In genomic region chr9:134670042-134670525, GRCh38 we compare ENCODE assay signal across 11 cellular contexts. TPM values are rescaled to one million over a fixed set of nuclear protein-coding genes. Genes with fewer than 3 reads are reported as not detected.
DNase-seq lines count a peak whose midpoint lies in the region; ATAC-seq and TF ChIP-seq lines count a peak whose summit lies in the region.
"Had no signal": no experiment of that assay in that cellular context is flagged by ENCODE, and none has a peak within 500 bp of the region (broad histone marks: within the 10 kb centered on the region; RNA-seq: fewer than 3 reads in every experiment).

No MANE protein-coding gene starts in this region.

- no peak for TF ChIP-seq RAD21 in SK-N-SH (IDR thresholded peaks at IDR 0.05; ENCODE audit: low read length)

- TF ChIP-seq CTCF in SK-N-SH (IDR thresholded peaks at IDR 0.05) = no peak
- TF ChIP-seq CTCF in foreskin fibroblast (IDR thresholded peaks at IDR 0.05; ENCODE audit: low read depth, low read length) = no peak

- H3K4me3 ChIP-seq in SK-N-SH (ENCODE audit: low read depth in 2 of 2, low read length in 1 of 2) = no peak overlapping the region
- no peak overlapping the region for H3K4me3 ChIP-seq in foreskin fibroblast (ENCODE audit: low read depth in 1 of 2, low read length in 2 of 2)

- H3F3A ChIP-seq in SK-N-SH (replicated peaks; ENCODE audit: insufficient read depth) = peaks cover 57% of the 10 kb centered on the region

- H3K4me3 Mint-ChIP-seq in activated T-cell treated with anti-CD3 and anti-CD28 coated beads, Interleukin-2, amount 50 U/mL, for 4 hours = no peak overlapping the region

- H3K27ac ChIP-seq in SK-N-SH (ENCODE audit: low read depth in 2 of 2, low read length in 1 of 2) = peak overlapping the region; percentile 67 to 72; a peak in 3 of 4 replicates
- H3K27ac ChIP-seq: neutrophil had no signal

- H3K27me3 ChIP-seq in SK-N-SH (ENCODE audit: insufficient read depth) = no peaks in the 10 kb centered on the region

- WGBS in SK-N-SH (ENCODE audit: low lambda C conversion rate) = 27% methylated on average over 6 of the region's 6 CpGs

- peaks cover 2 to 52% of the 10 kb centered on the region in 2 experiments for H3K36me3 ChIP-seq in SK-N-SH (replicated peaks in 1 of 2; ENCODE audit: control insufficient read depth in 1 of 2, insufficient read depth in 2 of 2, low read length in 1 of 2)
- H3K36me3 ChIP-seq: neutrophil had no signal

- no peaks in the 10 kb centered on the region for H3K36me3 Mint-ChIP-seq in activated T-cell treated with anti-CD3 and anti-CD28 coated beads, Interleukin-2, amount 50 U/mL, for 4 hours (ENCODE audit: insufficient read depth)
- H3K36me3 Mint-ChIP-seq in activated naive CD4-positive, alpha-beta T cell treated with anti-CD3 and anti-CD28 coated beads, Interleukin-2, amount 50 U/mL, for 72 hours = no peaks in the 10 kb centered on the region

- no peaks in the 10 kb centered on the region for H3K4me1 Mint-ChIP-seq in activated T-cell treated with anti-CD3 and anti-CD28 coated beads, Interleukin-2, amount 50 U/mL, for 4 hours (ENCODE audit: low read depth)

- CTCF ChIA-PET in SK-N-SH (lab: Yijun Ruan, JAX) = interaction anchor here (0.8 to 3.0 kb wide), 6 partner anchors 16 to 227 kb away, joined by 3 to 14 read pairs (median 4); no protein-coding TSS in a partner anchor

- ATAC-seq in HG03565 (IDR thresholded peaks at IDR 0.05; ENCODE audit: unreplicated experiment) = no peak
- ATAC-seq in activated T-cell treated with anti-CD3 and anti-CD28 coated beads, Interleukin-2, amount 50 U/mL, for 4 hours = no peak
- no peak for ATAC-seq in activated naive CD4-positive, alpha-beta T cell treated with anti-CD3 and anti-CD28 coated beads, Interleukin-2, amount 50 U/mL, for 72 hours

- POLR2A ChIA-PET in SK-N-SH (lab: Yijun Ruan, JAX) = no interaction called here

- no peak overlapping the region for H2AFZ ChIP-seq in SK-N-SH (ENCODE audit: low read depth)

- peaks cover 97% of the 10 kb centered on the region for H3K79me2 ChIP-seq in SK-N-SH (ENCODE audit: insufficient read depth)

- DNase-seq in EL (peak; percentile 97), SK-N-SH (no peak), foreskin fibroblast (peak; percentile 76 to 86), smooth muscle cell of the brain vasculature (ENCODE audit: low read depth, low spot score) (peak; percentile 70)
- no peak for DNase-seq in stimulated activated CD4-positive, alpha-beta T cell treated with anti-CD3 and anti-CD28 coated beads, Interleukin-2, amount 100 ng/mL, for 48 hours
- DNase-seq in activated T-cell treated with anti-CD3 and anti-CD28 coated beads, Interleukin-2, amount 50 U/mL, for 4 hours = no peak
- no peak for DNase-seq in activated naive CD4-positive, alpha-beta T cell treated with anti-CD3 and anti-CD28 coated beads, Interleukin-2, amount 50 U/mL, for 72 hours (ENCODE audit: low spot score in 2 of 2)
- DNase-seq: NCI-H1436, T-helper 2 cell had no signal

- H3K4me1 ChIP-seq in SK-N-SH (ENCODE audit: control insufficient read depth in 1 of 2, insufficient read depth in 2 of 2, low read depth in 1 of 2, low read length in 1 of 2) = peaks cover 7 to 38% of the 10 kb centered on the region in 2 experiments; a peak in 3 of 4 replicates

- peak in 1 of 2 experiments; percentile 80; a peak in 2 of 4 replicates for TF ChIP-seq EP300 in SK-N-SH (IDR thresholded peaks at IDR 0.05; ENCODE audit: borderline replicate concordance in 1 of 2, low read depth in 1 of 2, low read length in 1 of 2)

- no peak overlapping the region; the same call in 1 of the 2 replicates for H3K9ac ChIP-seq in SK-N-SH

- no peak overlapping the region for H3K27ac Mint-ChIP-seq in activated naive CD4-positive, alpha-beta T cell treated with anti-CD3 and anti-CD28 coated beads, Interleukin-2, amount 50 U/mL, for 72 hours

- H3K4me2 ChIP-seq in SK-N-SH = peak overlapping the region; percentile 70

- H3K9me2 ChIP-seq in SK-N-SH = no peaks in the 10 kb centered on the region

- H3K9me3 ChIP-seq in SK-N-SH = peaks cover 7% of the 10 kb centered on the region; the same call in 1 of the 2 replicates
- H3K9me3 ChIP-seq: neutrophil had no signal

- H4K20me1 ChIP-seq in SK-N-SH (ENCODE audit: insufficient read depth) = peaks cover 93% of the 10 kb centered on the region

- peaks cover 4% of the 10 kb centered on the region for H3K27me3 Mint-ChIP-seq in activated T-cell treated with anti-CD3 and anti-CD28 coated beads, Interleukin-2, amount 50 U/mL, for 4 hours (ENCODE audit: low read depth)

- H3K9me3 Mint-ChIP-seq in activated T-cell treated with anti-CD3 and anti-CD28 coated beads, Interleukin-2, amount 50 U/mL, for 4 hours = peaks cover 6% of the 10 kb centered on the region
- peaks cover 0 to 5% of the 10 kb centered on the region in 2 donors for H3K9me3 Mint-ChIP-seq in activated naive CD4-positive, alpha-beta T cell treated with anti-CD3 and anti-CD28 coated beads, Interleukin-2, amount 50 U/mL, for 72 hours

TF ChIP-seq in SK-N-SH, 30 proteins besides CTCF, POLR2A, EP300 and RAD21 (continues in another document):
- TF ChIP-seq EZH2phosphoT487 (IDR thresholded peaks at IDR 0.05; ENCODE audit: borderline replicate concordance, low read depth) (no peak), RXRA (IDR thresholded peaks at IDR 0.05; ENCODE audit: borderline replicate concordance, low read depth) (0 out of 2 replicates have a peak, but pooled peaks have one; percentile 27), GATA2 (CRISPR knock-in tag; IDR thresholded peaks at IDR 0.05) (no peak), MXI1 (IDR thresholded peaks at IDR 0.05; ENCODE audit: low read depth, low read length) (no peak), TAF1 (IDR thresholded peaks at IDR 0.05; ENCODE audit: borderline replicate concordance, low read depth, low read length) (no peak), ELF1 (IDR thresholded peaks at IDR 0.05) (no peak), TCF12 (IDR thresholded peaks at IDR 0.05) (peak; percentile 76), MEF2A (IDR thresholded peaks at IDR 0.05; ENCODE audit: borderline replicate concordance, low read depth) (no peak)
- TF ChIP-seq, protein P1, sequence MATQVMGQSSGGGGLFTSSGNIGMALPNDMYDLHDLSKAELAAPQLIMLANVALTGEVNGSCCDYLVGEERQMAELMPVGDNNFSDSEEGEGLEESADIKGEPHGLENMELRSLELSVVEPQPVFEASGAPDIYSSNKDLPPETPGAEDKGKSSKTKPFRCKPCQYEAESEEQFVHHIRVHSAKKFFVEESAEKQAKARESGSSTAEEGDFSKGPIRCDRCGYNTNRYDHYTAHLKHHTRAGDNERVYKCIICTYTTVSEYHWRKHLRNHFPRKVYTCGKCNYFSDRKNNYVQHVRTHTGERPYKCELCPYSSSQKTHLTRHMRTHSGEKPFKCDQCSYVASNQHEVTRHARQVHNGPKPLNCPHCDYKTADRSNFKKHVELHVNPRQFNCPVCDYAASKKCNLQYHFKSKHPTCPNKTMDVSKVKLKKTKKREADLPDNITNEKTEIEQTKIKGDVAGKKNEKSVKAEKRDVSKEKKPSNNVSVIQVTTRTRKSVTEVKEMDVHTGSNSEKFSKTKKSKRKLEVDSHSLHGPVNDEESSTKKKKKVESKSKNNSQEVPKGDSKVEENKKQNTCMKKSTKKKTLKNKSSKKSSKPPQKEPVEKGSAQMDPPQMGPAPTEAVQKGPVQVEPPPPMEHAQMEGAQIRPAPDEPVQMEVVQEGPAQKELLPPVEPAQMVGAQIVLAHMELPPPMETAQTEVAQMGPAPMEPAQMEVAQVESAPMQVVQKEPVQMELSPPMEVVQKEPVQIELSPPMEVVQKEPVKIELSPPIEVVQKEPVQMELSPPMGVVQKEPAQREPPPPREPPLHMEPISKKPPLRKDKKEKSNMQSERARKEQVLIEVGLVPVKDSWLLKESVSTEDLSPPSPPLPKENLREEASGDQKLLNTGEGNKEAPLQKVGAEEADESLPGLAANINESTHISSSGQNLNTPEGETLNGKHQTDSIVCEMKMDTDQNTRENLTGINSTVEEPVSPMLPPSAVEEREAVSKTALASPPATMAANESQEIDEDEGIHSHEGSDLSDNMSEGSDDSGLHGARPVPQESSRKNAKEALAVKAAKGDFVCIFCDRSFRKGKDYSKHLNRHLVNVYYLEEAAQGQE (IDR thresholded peaks at IDR 0.05; ENCODE audit: low read depth, low read length) = no peak
- TF ChIP-seq, protein P2, sequence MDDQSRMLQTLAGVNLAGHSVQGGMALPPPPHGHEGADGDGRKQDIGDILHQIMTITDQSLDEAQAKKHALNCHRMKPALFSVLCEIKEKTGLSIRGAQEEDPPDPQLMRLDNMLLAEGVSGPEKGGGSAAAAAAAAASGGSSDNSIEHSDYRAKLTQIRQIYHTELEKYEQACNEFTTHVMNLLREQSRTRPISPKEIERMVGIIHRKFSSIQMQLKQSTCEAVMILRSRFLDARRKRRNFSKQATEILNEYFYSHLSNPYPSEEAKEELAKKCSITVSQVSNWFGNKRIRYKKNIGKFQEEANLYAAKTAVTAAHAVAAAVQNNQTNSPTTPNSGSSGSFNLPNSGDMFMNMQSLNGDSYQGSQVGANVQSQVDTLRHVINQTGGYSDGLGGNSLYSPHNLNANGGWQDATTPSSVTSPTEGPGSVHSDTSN (IDR thresholded peaks at IDR 0.05) = peak; percentile 84
- TF ChIP-seq, protein P3, sequence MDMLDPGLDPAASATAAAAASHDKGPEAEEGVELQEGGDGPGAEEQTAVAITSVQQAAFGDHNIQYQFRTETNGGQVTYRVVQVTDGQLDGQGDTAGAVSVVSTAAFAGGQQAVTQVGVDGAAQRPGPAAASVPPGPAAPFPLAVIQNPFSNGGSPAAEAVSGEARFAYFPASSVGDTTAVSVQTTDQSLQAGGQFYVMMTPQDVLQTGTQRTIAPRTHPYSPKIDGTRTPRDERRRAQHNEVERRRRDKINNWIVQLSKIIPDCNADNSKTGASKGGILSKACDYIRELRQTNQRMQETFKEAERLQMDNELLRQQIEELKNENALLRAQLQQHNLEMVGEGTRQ (IDR thresholded peaks at IDR 0.05; ENCODE audit: borderline replicate concordance, low read depth, low read length) = no peak

RNA-seq across cellular contexts. Expression of gene COL5A1, which starts 28.5 kb away (rescaled TPM):
- polyA plus RNA-seq in SK-N-SH (2012; rRNA removed) = 26.4 and 73.8 TPM in 2 replicates
- 37.9 and 52.7 TPM in 2 replicates for polyA plus RNA-seq in SK-N-SH (2012; cell fraction: cytosol; rRNA removed)
- polyA plus RNA-seq in SK-N-SH (2012; cell fraction: nucleus; rRNA removed) = 131 and 166 TPM in 2 replicates
- under 1 TPM; 0.14 to 0.30 (median 0.21) TPM for total RNA-seq in activated T-cell treated with anti-CD3 and anti-CD28 coated beads, Interleukin-2, amount 50 U/mL, for 4 hours
- total RNA-seq in activated naive CD4-positive, alpha-beta T cell treated with anti-CD3 and anti-CD28 coated beads, Interleukin-2, amount 50 U/mL, for 72 hours = under 1 TPM; 0.04 to 0.18 TPM

Comparison
In these comparisons a context has a peak if more than half of its experiments do, and no peak if none do; other contexts are left out.
1. DNase-seq: peak in EL (single experiment), foreskin fibroblast (2 of 2) and smooth muscle cell of the brain vasculature (single experiment); none in SK-N-SH (single experiment), stimulated activated CD4-positive, alpha-beta T cell treated with anti-CD3 and anti-CD28 coated beads, Interleukin-2, amount 100 ng/mL, for 48 hours (0 of 2), activated T-cell treated with anti-CD3 and anti-CD28 coated beads, Interleukin-2, amount 50 U/mL, for 4 hours (single experiment) and activated naive CD4-positive, alpha-beta T cell treated with anti-CD3 and anti-CD28 coated beads, Interleukin-2, amount 50 U/mL, for 72 hours (0 of 2).